12 cellular contexts compared by ENCODE assay signal in the genomic region with DNA sequence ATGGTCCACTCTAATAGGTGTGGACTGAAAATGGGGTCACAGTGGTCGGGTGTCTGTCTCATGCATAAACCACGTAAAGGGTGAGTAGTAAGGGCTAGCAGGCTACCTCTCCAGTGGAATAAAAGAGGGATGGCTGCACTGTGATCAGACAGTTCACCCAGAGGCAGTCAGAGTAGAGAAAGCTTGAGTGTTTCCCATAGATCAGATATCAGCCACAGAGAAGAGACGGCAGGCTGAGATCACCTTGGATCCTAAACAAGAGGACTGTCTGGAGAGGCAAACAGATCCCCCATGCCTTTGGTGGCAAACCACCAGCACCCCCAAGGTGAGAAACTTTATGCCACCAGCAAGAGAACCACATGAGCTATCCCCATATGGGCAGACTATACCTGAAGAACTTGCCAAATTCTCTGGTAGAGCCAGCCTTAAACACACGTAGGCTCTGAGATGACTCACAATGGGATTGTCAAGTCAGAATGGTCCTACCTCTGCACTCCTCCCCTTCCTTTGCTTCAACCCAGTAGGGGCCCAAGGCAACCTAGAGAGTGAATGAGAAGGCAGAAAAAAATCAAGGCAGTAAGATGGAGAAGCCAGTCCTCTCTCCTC.
DNase-seq lines count a peak whose midpoint lies in the region; ATAC-seq, FAIRE-seq and TF ChIP-seq lines count a peak whose summit lies in the region.
"Had no signal": no experiment of that assay in that cellular context is flagged by ENCODE, and none has a peak within 500 bp of the region (broad histone marks: within the 10 kb centered on the region; RNA-seq: fewer than 3 reads in every experiment).

No MANE protein-coding gene starts in this region.

- H3K9ac ChIP-seq in OCI-LY3 (ENCODE audit: low read length) = no peak overlapping the region

- intact Hi-C loops in OCI-LY7 (cut with micrococcal nuclease; ENCODE audit: unreplicated experiment) = no loop called here

- CTCF ChIA-PET in OCI-LY7 (lab: Charles Lee; ENCODE audit: unreplicated experiment) = no interaction called here

- H4K20me1 ChIP-seq in OCI-LY3 (ENCODE audit: insufficient read depth, low read length) (no peaks in the 10 kb centered on the region), OCI-LY7 (ENCODE audit: insufficient read depth, low read length) (no peaks in the 10 kb centered on the region)

- peak in 1 of 3 donors; percentile 79 for DNase-seq in CD4-positive, CD25-positive, alpha-beta regulatory T cell
- DNase-seq in activated effector memory CD4-positive, alpha-beta T cell treated with anti-CD3 and anti-CD28 coated beads, Interleukin-2, amount 50 U/mL, for 16 hours = peak; percentile 69
- no peak for DNase-seq in memory B cell (ENCODE audit: low spot score in 2 of 2)
- no peak for DNase-seq in D721Med (ENCODE audit: insufficient read length, low spot score)
- DNase-seq in OCI-LY7 (ENCODE audit: low spot score) = no peak
- DNase-seq in NCI-H1048 (lab: John Stamatoyannopoulos, UW) = no peak
- DNase-seq: erythroblast, H9, hippocampal formation, NCI-H446 treated with DMSO at 0.1 percent for 48 hours had no signal

- H3K27ac ChIP-seq in CD4-positive, CD25-positive, alpha-beta regulatory T cell (ENCODE audit: insufficient read depth, low read length, poor library complexity, severe bottlenecking) = no peak overlapping the region
- H3K27ac ChIP-seq in OCI-LY3 (ENCODE audit: low read length) (no peak overlapping the region), OCI-LY7 (ENCODE audit: low read depth, low read length, poor library complexity, severe bottlenecking) (no peak overlapping the region)

- H3K4me1 Mint-ChIP-seq in CD4-positive, CD25-positive, alpha-beta regulatory T cell = peaks cover 54 to 91% (median 67%) of the 10 kb centered on the region in 4 donors
- peaks cover 57% of the 10 kb centered on the region for H3K4me1 Mint-ChIP-seq in memory B cell

- peaks cover 3% of the 10 kb centered on the region for H3K36me3 Mint-ChIP-seq in CD4-positive, CD25-positive, alpha-beta regulatory T cell
- H3K36me3 Mint-ChIP-seq in memory B cell = peaks cover 14% of the 10 kb centered on the region

- no peaks in the 10 kb centered on the region for H3K36me3 ChIP-seq in CD4-positive, CD25-positive, alpha-beta regulatory T cell (ENCODE audit: control insufficient read depth, insufficient read depth, low read length)
- H3K36me3 ChIP-seq in OCI-LY3 (replicated peaks; ENCODE audit: low read depth, low read length) (no peaks in the 10 kb centered on the region), OCI-LY7 (ENCODE audit: insufficient read depth, low read length) (no peaks in the 10 kb centered on the region)

- H3K4me1 ChIP-seq in CD4-positive, CD25-positive, alpha-beta regulatory T cell (ENCODE audit: control insufficient read depth, insufficient read depth, low read length, poor library complexity, severe bottlenecking) = peaks cover 52% of the 10 kb centered on the region
- H3K4me1 ChIP-seq in OCI-LY3 (ENCODE audit: low read length) = peaks cover 37% of the 10 kb centered on the region
- peaks cover 9% of the 10 kb centered on the region for H3K4me1 ChIP-seq in OCI-LY7 (ENCODE audit: insufficient read depth, low read length, poor library complexity, severe bottlenecking)

- no TSS peak for BruUV-seq in OCI-LY7 (replicated peaks; lab: Mats Ljungman, UMichigan)

- peaks cover 0 to 2% of the 10 kb centered on the region in 2 experiments for H3K9me3 ChIP-seq in CD4-positive, CD25-positive, alpha-beta regulatory T cell (ENCODE audit: control insufficient read depth in 2 of 2, low read length in 2 of 2)
- H3K9me3 ChIP-seq in OCI-LY3 (ENCODE audit: insufficient read depth, low read length) (no peaks in the 10 kb centered on the region), OCI-LY7 (ENCODE audit: low read length) (peaks cover 13% of the 10 kb centered on the region; the same call in 1 of the 2 replicates)

- TF ChIP-seq CTCF in OCI-LY3 (IDR thresholded peaks at IDR 0.05; ENCODE audit: low read depth, low read length) = no peak
- TF ChIP-seq CTCF in D721Med (IDR thresholded peaks at IDR 0.05; ENCODE audit: insufficient read depth, missing control alignments) = no peak
- no peak for TF ChIP-seq CTCF in OCI-LY7 (conservative IDR thresholded peaks at IDR 0.05; ENCODE audit: low read length)

- H3K9me3 Mint-ChIP-seq in CD4-positive, CD25-positive, alpha-beta regulatory T cell = peaks cover 4 to 18% (median 9%) of the 10 kb centered on the region in 7 donors
- H3K9me3 Mint-ChIP-seq in memory B cell = peaks cover 9% of the 10 kb centered on the region

- no peaks in the 10 kb centered on the region for H3K9me2 ChIP-seq in OCI-LY7 (ENCODE audit: insufficient read depth, low read length)

- H2AFZ ChIP-seq in OCI-LY3 (ENCODE audit: low read depth, low read length) (0 out of 2 replicates have a peak overlapping the region, but pooled peaks have one; percentile 23), OCI-LY7 (ENCODE audit: low read length) (no peak overlapping the region)

- H3K4me3 ChIP-seq in CD4-positive, CD25-positive, alpha-beta regulatory T cell (ENCODE audit: low read depth, low read length) = peak overlapping the region; percentile 23
- H3K4me3 ChIP-seq in OCI-LY3 (ENCODE audit: low read length) (no peak overlapping the region), OCI-LY7 (ENCODE audit: low read depth, low read length, poor library complexity, severe bottlenecking) (no peak overlapping the region)

- H3K27me3 Mint-ChIP-seq in CD4-positive, CD25-positive, alpha-beta regulatory T cell = peaks cover 4% of the 10 kb centered on the region
- H3K27me3 Mint-ChIP-seq in memory B cell = no peaks in the 10 kb centered on the region

- H3K4me2 ChIP-seq in OCI-LY3 (ENCODE audit: low read length) = peak overlapping the region; percentile 42
- no peak overlapping the region for H3K4me2 ChIP-seq in OCI-LY7 (ENCODE audit: low read length)

- POLR2A ChIA-PET in OCI-LY7 (lab: Charles Lee) = no interaction called here

- H3K27me3 ChIP-seq in CD4-positive, CD25-positive, alpha-beta regulatory T cell (ENCODE audit: control insufficient read depth, insufficient read depth, low read length) = no peaks in the 10 kb centered on the region
- no peaks in the 10 kb centered on the region for H3K27me3 ChIP-seq in OCI-LY3 (ENCODE audit: low read depth, low read length)

- H3K4me3 Mint-ChIP-seq in CD4-positive, CD25-positive, alpha-beta regulatory T cell = peak overlapping the region; percentile 1 to 73 (median 62)
- H3K4me3 Mint-ChIP-seq in memory B cell = no peak overlapping the region
- H3K4me3 Mint-ChIP-seq: H9 had no signal

- H3K79me2 ChIP-seq in OCI-LY3 (ENCODE audit: low read length) (no peaks in the 10 kb centered on the region), OCI-LY7 (ENCODE audit: insufficient read depth, low read depth, low read length) (no peaks in the 10 kb centered on the region)

- no peak for FAIRE-seq in D721Med (lab: Jason Lieb, UNC)

- peak; percentile 55 to 64 for ATAC-seq in CD4-positive, CD25-positive, alpha-beta regulatory T cell (ENCODE audit: low read depth in 2 of 2)
- no peak for ATAC-seq in memory B cell (ENCODE audit: low read depth)
- no peak for ATAC-seq in GM18873 (IDR thresholded peaks at IDR 0.05; ENCODE audit: low FRiP score, unreplicated experiment)

- peak overlapping the region; percentile 56 to 87 (median 73) for H3K27ac Mint-ChIP-seq in CD4-positive, CD25-positive, alpha-beta regulatory T cell
- peak overlapping the region; percentile 73 for H3K27ac Mint-ChIP-seq in memory B cell
- H3K27ac Mint-ChIP-seq: H9 had no signal

Comparison
In these comparisons a context has a peak if more than half of its experiments do, and no peak if none do; other contexts are left out.
1. ATAC-seq: peak in CD4-positive, CD25-positive, alpha-beta regulatory T cell (2 of 2); none in memory B cell (single experiment) and GM18873 (single experiment).